Comparison of ENCODE assay signal across 3 cellular contexts in the genomic region with DNA sequence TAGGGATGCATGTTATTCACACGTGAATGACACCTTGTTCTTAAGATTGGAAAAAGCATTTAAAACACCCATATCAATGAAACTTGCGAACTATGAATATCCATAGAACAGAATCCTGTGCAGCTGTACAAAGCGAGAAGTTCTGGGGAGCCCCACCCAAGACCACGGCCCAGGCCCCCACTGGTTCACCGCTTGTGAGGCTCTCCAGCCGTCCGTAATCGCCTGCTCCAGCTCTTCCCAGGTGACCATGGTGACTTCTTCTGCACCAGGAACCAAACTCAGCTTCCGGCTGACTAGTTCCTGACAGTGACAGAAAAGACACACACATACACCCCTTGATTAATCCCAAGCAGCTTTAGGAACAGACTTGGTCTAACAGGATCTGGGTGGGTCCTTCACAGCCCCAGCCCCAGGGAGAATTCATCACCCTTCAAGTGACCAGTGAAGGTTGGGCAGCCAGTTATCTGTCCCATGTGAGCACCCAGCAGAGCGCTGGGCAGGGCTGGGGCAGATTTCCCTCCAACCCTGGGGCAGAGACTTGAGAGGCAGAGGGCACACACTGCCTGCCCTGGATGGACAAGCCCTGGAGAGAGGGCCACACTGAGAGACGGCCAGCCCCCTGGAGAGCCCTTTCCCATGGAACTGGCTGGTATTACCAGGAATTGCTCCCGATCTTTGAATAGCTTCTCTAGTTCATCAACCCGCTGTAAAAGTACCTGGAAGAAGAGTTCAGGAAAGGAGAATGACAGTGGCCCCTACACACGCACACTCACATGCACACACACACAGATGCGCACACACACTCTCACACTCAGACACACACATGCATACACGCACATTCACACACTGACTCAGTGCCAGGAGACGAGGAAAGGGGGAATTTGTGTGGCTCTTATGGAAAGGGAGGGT.
TF ChIP-seq lines count a peak whose summit lies in the region.

No MANE protein-coding gene starts in this region.

TF ChIP-seq in A549, 52 proteins besides CTCF, POLR2A, EP300 and RAD21 (continues in another document):
- TF ChIP-seq MAFK (IDR thresholded peaks at IDR 0.05; ENCODE audit: partially characterized antibody) (no peak), ZC3H11A (IDR thresholded peaks at IDR 0.05) (no peak), HOXB13 (CRISPR knock-in tag; IDR thresholded peaks at IDR 0.05; ENCODE audit: low read depth) (no peak), JUNB (IDR thresholded peaks at IDR 0.05) (no peak), CEBPB (IDR thresholded peaks at IDR 0.05) (no peak), GATA3 (IDR thresholded peaks at IDR 0.05; ENCODE audit: borderline replicate concordance) (no peak), FOSB (CRISPR knock-in tag; IDR thresholded peaks at IDR 0.05) (no peak), RFX5 (IDR thresholded peaks at IDR 0.05) (no peak), HOXB5 (CRISPR knock-in tag; IDR thresholded peaks at IDR 0.05) (no peak)
- TF ChIP-seq, protein P1, sequence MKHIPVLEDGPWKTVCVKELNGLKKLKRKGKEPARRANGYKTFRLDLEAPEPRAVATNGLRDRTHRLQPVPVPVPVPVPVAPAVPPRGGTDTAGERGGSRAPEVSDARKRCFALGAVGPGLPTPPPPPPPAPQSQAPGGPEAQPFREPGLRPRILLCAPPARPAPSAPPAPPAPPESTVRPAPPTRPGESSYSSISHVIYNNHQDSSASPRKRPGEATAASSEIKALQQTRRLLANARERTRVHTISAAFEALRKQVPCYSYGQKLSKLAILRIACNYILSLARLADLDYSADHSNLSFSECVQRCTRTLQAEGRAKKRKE (CRISPR knock-in tag; IDR thresholded peaks at IDR 0.05; ENCODE audit: low read depth) = no peak
- TF ChIP-seq, protein P2, sequence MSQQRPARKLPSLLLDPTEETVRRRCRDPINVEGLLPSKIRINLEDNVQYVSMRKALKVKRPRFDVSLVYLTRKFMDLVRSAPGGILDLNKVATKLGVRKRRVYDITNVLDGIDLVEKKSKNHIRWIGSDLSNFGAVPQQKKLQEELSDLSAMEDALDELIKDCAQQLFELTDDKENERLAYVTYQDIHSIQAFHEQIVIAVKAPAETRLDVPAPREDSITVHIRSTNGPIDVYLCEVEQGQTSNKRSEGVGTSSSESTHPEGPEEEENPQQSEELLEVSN (IDR thresholded peaks at IDR 0.05; ENCODE audit: borderline replicate concordance, low read depth) = no peak
- TF ChIP-seq, protein P3, sequence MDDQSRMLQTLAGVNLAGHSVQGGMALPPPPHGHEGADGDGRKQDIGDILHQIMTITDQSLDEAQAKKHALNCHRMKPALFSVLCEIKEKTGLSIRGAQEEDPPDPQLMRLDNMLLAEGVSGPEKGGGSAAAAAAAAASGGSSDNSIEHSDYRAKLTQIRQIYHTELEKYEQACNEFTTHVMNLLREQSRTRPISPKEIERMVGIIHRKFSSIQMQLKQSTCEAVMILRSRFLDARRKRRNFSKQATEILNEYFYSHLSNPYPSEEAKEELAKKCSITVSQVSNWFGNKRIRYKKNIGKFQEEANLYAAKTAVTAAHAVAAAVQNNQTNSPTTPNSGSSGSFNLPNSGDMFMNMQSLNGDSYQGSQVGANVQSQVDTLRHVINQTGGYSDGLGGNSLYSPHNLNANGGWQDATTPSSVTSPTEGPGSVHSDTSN (IDR thresholded peaks at IDR 0.05) = no peak
- TF ChIP-seq, protein P4, sequence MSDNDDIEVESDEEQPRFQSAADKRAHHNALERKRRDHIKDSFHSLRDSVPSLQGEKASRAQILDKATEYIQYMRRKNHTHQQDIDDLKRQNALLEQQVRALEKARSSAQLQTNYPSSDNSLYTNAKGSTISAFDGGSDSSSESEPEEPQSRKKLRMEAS (IDR thresholded peaks at IDR 0.05) = no peak

TF ChIP-seq in HEK293, 187 proteins besides CTCF, POLR2A, EP300 and RAD21:
- TF ChIP-seq, protein P5, sequence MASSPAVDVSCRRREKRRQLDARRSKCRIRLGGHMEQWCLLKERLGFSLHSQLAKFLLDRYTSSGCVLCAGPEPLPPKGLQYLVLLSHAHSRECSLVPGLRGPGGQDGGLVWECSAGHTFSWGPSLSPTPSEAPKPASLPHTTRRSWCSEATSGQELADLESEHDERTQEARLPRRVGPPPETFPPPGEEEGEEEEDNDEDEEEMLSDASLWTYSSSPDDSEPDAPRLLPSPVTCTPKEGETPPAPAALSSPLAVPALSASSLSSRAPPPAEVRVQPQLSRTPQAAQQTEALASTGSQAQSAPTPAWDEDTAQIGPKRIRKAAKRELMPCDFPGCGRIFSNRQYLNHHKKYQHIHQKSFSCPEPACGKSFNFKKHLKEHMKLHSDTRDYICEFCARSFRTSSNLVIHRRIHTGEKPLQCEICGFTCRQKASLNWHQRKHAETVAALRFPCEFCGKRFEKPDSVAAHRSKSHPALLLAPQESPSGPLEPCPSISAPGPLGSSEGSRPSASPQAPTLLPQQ (tag by site-specific recombination; IDR thresholded peaks at IDR 0.05) = no peak
- TF ChIP-seq MYNN (tag by site-specific recombination; IDR thresholded peaks at IDR 0.05; ENCODE audit: borderline replicate concordance) (no peak), ZNF626 (tag by site-specific recombination; IDR thresholded peaks at IDR 0.05) (no peak), KLF10 (tag by site-specific recombination; IDR thresholded peaks at IDR 0.05) (no peak), ZNF239 (tag by site-specific recombination; IDR thresholded peaks at IDR 0.05) (no peak), YY1 (tag by site-specific recombination; IDR thresholded peaks at IDR 0.05) (no peak)
- TF ChIP-seq, protein P6, sequence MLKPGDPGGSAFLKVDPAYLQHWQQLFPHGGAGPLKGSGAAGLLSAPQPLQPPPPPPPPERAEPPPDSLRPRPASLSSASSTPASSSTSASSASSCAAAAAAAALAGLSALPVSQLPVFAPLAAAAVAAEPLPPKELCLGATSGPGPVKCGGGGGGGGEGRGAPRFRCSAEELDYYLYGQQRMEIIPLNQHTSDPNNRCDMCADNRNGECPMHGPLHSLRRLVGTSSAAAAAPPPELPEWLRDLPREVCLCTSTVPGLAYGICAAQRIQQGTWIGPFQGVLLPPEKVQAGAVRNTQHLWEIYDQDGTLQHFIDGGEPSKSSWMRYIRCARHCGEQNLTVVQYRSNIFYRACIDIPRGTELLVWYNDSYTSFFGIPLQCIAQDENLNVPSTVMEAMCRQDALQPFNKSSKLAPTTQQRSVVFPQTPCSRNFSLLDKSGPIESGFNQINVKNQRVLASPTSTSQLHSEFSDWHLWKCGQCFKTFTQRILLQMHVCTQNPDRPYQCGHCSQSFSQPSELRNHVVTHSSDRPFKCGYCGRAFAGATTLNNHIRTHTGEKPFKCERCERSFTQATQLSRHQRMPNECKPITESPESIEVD (tag by site-specific recombination; IDR thresholded peaks at IDR 0.05) = no peak
- TF ChIP-seq, protein P7, sequence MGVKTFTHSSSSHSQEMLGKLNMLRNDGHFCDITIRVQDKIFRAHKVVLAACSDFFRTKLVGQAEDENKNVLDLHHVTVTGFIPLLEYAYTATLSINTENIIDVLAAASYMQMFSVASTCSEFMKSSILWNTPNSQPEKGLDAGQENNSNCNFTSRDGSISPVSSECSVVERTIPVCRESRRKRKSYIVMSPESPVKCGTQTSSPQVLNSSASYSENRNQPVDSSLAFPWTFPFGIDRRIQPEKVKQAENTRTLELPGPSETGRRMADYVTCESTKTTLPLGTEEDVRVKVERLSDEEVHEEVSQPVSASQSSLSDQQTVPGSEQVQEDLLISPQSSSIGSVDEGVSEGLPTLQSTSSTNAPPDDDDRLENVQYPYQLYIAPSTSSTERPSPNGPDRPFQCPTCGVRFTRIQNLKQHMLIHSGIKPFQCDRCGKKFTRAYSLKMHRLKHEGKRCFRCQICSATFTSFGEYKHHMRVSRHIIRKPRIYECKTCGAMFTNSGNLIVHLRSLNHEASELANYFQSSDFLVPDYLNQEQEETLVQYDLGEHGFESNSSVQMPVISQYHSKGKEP (tag by site-specific recombination; IDR thresholded peaks at IDR 0.05) = no peak
- TF ChIP-seq, protein P8, sequence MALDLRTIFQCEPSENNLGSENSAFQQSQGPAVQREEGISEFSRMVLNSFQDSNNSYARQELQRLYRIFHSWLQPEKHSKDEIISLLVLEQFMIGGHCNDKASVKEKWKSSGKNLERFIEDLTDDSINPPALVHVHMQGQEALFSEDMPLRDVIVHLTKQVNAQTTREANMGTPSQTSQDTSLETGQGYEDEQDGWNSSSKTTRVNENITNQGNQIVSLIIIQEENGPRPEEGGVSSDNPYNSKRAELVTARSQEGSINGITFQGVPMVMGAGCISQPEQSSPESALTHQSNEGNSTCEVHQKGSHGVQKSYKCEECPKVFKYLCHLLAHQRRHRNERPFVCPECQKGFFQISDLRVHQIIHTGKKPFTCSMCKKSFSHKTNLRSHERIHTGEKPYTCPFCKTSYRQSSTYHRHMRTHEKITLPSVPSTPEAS (tag by site-specific recombination; IDR thresholded peaks at IDR 0.05) = peak; percentile 82

TF ChIP-seq in endothelial cell of umbilical vein, 7 proteins besides CTCF, POLR2A, EP300 and RAD21:
- TF ChIP-seq MYC (IDR thresholded peaks at IDR 0.05; ENCODE audit: low read depth, low read length) (no peak), POLR2AphosphoS5 (IDR thresholded peaks at IDR 0.05; ENCODE audit: insufficient read depth, low read depth, low read length) (no peak), EZH2 (IDR thresholded peaks at IDR 0.05; ENCODE audit: borderline replicate concordance, low read depth, low read length, severe bottlenecking) (no peak), GATA2 (IDR thresholded peaks at IDR 0.05; ENCODE audit: insufficient read depth, insufficient read length, low read depth, low read length) (no peak)
- TF ChIP-seq, protein P4 (IDR thresholded peaks at IDR 0.05; ENCODE audit: insufficient read depth, insufficient read length) = no peak
